Comparison of ENCODE assay signal across 8 cellular contexts in genomic region chr6:25962368-25963127, GRCh38. TPM values are rescaled to one million over a fixed set of nuclear protein-coding genes. Genes with fewer than 3 reads are reported as not detected.
DNase-seq lines count a peak whose midpoint lies in the region; ATAC-seq and TF ChIP-seq lines count a peak whose summit lies in the region.

TSS of gene TRIM38 (plus strand) at chr6:25962802. CDS start at chr6:25966523, 3,721 bp downstream.

- H3K9me3 ChIP-seq in BLaER1 (peaks cover 35% of the 10 kb centered on the region), RWPE2 (ENCODE audit: severe bottlenecking) (peaks cover 3% of the 10 kb centered on the region), trophoblast cell (ENCODE audit: insufficient read depth, low read depth, low read length) (peaks cover 4% of the 10 kb centered on the region), upper lobe of left lung (no peaks in the 10 kb centered on the region)

- peak within 1 kb of the TSS; percentile 86 for H2BK12ac ChIP-seq in trophoblast cell (ENCODE audit: low read length)

- H4K20me1 ChIP-seq in BLaER1, result peaks cover 35% of the 10 kb centered on the region

- H3K4me2 ChIP-seq in BLaER1, result peak within 1 kb of the TSS; percentile 93
- peak within 1 kb of the TSS; percentile 52 for H3K4me2 ChIP-seq in trophoblast cell (ENCODE audit: low read length)

- TF ChIP-seq EP300 in upper lobe of left lung (IDR thresholded peaks at IDR 0.05), result peak in 1 of 4 donors; percentile 57

- H3K36me3 ChIP-seq in BLaER1, result peaks cover 32% of the 10 kb centered on the region
- H3K36me3 ChIP-seq in RWPE2 (ENCODE audit: low read depth), result peaks cover 28% of the 10 kb centered on the region
- H3K36me3 ChIP-seq in trophoblast cell (ENCODE audit: control insufficient read depth in 1 of 2, insufficient read depth in 2 of 2, low read length in 2 of 2), result no peaks in the 10 kb centered on the region
- peaks cover 0 to 25% (median 14%) of the 10 kb centered on the region in 4 donors for H3K36me3 ChIP-seq in upper lobe of left lung

- peaks cover 6% of the 10 kb centered on the region for H3K79me1 ChIP-seq in trophoblast cell (ENCODE audit: low read length)

- no peaks in the 10 kb centered on the region for H3K27me3 ChIP-seq in BLaER1
- no peaks in the 10 kb centered on the region for H3K27me3 ChIP-seq in RWPE2 (ENCODE audit: insufficient read depth, poor library complexity, severe bottlenecking)
- H3K27me3 ChIP-seq in trophoblast cell (ENCODE audit: insufficient read depth, low read length), result no peaks in the 10 kb centered on the region
- no peaks in the 10 kb centered on the region for H3K27me3 ChIP-seq in upper lobe of left lung

- H3K4ac ChIP-seq in trophoblast cell (ENCODE audit: low read depth, low read length), result peak within 1 kb of the TSS; percentile 67

- no peak for TF ChIP-seq CTCF in RWPE2 (IDR thresholded peaks at IDR 0.05; ENCODE audit: poor library complexity, severe bottlenecking)
- peak in 1 of 6 experiments; percentile 18 for TF ChIP-seq CTCF in upper lobe of left lung (IDR thresholded peaks at IDR 0.05)

- H2AK5ac ChIP-seq in trophoblast cell (ENCODE audit: low read length), result no peak within 1 kb of the TSS

- H3K79me2 ChIP-seq in trophoblast cell (ENCODE audit: control insufficient read depth, insufficient read depth, low read length, poor library complexity), result no peaks in the 10 kb centered on the region

- H2BK5ac ChIP-seq in trophoblast cell (ENCODE audit: low read depth, low read length, poor library complexity), result peak within 1 kb of the TSS; percentile 66

- H3K27ac ChIP-seq in BLaER1 (peak within 1 kb of the TSS; percentile 97), RWPE2 (ENCODE audit: poor library complexity, severe bottlenecking) (peak within 1 kb of the TSS; percentile 63), trophoblast cell (ENCODE audit: low read depth, low read length) (peak within 1 kb of the TSS; percentile 49), upper lobe of left lung (peak within 1 kb of the TSS; percentile 89 to 95 (median 94))

- H3K4me1 ChIP-seq in BLaER1 (peaks cover 75% of the 10 kb centered on the region), RWPE2 (ENCODE audit: insufficient read depth, poor library complexity, severe bottlenecking) (peaks cover 13% of the 10 kb centered on the region), trophoblast cell (ENCODE audit: control insufficient read depth in 1 of 2, insufficient read depth in 2 of 2, low read length in 2 of 2) (peaks cover 2 to 8% of the 10 kb centered on the region in 2 experiments), upper lobe of left lung (peaks cover 41 to 56% (median 47%) of the 10 kb centered on the region in 4 donors)

- peak; percentile 57 for DNase-seq in RWPE2 (ENCODE audit: low spot score)
- peak in 3 of 4 experiments; percentile 5 to 33 (median 28) for DNase-seq in activated naive CD4-positive, alpha-beta T cell (lab: John Stamatoyannopoulos, UW)
- peak; percentile 89 for DNase-seq in germinal center (ENCODE audit: low spot score)
- DNase-seq in trophoblast cell, result peak; percentile 59 to 74
- DNase-seq in upper lobe of left lung, result peak in 1 of 2 donors; percentile 91

- WGBS in trophoblast cell (ENCODE audit: extremely low coverage, insufficient coverage, insufficient read length), result no CpG with 5 or more reads among the region's 9 CpGs
- WGBS in upper lobe of left lung, 2 donors, result 0 to 1% methylated on average over 9 of the region's 9 CpGs

- TF ChIP-seq POLR2A in GM19099 (IDR thresholded peaks at IDR 0.05; ENCODE audit: extremely low read depth, insufficient read length, low read depth) (peak; percentile 92), upper lobe of left lung (IDR thresholded peaks at IDR 0.05) (peak; percentile 50 to 97 (median 90))

- H2BK120ac ChIP-seq in trophoblast cell (ENCODE audit: insufficient read depth, low read length, poor library complexity), result peak within 1 kb of the TSS; percentile 64

- H3K4me3 ChIP-seq in BLaER1 (peak within 1 kb of the TSS; percentile 87), RWPE2 (ENCODE audit: severe bottlenecking) (peak within 1 kb of the TSS; percentile 36), trophoblast cell (ENCODE audit: low read depth, low read length) (no peak within 1 kb of the TSS), upper lobe of left lung (peak within 1 kb of the TSS; percentile 41 to 61 (median 52))

- H3K18ac ChIP-seq in trophoblast cell (ENCODE audit: low read length), result no peak within 1 kb of the TSS

- H3K9ac ChIP-seq in BLaER1 (peak within 1 kb of the TSS; percentile 97), trophoblast cell (ENCODE audit: low read length) (no peak within 1 kb of the TSS)

- H3K23ac ChIP-seq in trophoblast cell (ENCODE audit: low read length), result no peak within 1 kb of the TSS

- no peak within 1 kb of the TSS for H4K12ac ChIP-seq in trophoblast cell (ENCODE audit: low read depth, low read length)

- peak within 1 kb of the TSS; percentile 86 for H4K8ac ChIP-seq in trophoblast cell (ENCODE audit: low read depth, low read length)

- no peak within 1 kb of the TSS for H2AFZ ChIP-seq in trophoblast cell (ENCODE audit: insufficient read depth, low read length, poor library complexity)

- peak within 1 kb of the TSS; percentile 88 for H4K91ac ChIP-seq in trophoblast cell (ENCODE audit: low read depth, low read length)

- ATAC-seq in HG03342 (IDR thresholded peaks at IDR 0.05; ENCODE audit: unreplicated experiment), result peak; percentile 78
- peak; percentile 84 for ATAC-seq in RWPE2 (ENCODE audit: low read depth)
- ATAC-seq in upper lobe of left lung (ENCODE audit: low FRiP score in 2 of 2), result peak; percentile 93 to 95

- peak within 1 kb of the TSS; percentile 84 for H3K14ac ChIP-seq in trophoblast cell (ENCODE audit: low read length)

RNA-seq across cellular contexts. Expression of gene TRIM38, which starts in this region (rescaled TPM):
- polyA plus RNA-seq in trophoblast cell (2013), result 1.2 and 1.3 TPM in 2 replicates
- 10 to 100 TPM in 5 of 6 donors, 1 to 10 TPM in 1; 9.0 to 22.0 (median 14.7) TPM for total RNA-seq in upper lobe of left lung
